ENCODE assay signal across 10 cellular contexts in the genomic region with DNA sequence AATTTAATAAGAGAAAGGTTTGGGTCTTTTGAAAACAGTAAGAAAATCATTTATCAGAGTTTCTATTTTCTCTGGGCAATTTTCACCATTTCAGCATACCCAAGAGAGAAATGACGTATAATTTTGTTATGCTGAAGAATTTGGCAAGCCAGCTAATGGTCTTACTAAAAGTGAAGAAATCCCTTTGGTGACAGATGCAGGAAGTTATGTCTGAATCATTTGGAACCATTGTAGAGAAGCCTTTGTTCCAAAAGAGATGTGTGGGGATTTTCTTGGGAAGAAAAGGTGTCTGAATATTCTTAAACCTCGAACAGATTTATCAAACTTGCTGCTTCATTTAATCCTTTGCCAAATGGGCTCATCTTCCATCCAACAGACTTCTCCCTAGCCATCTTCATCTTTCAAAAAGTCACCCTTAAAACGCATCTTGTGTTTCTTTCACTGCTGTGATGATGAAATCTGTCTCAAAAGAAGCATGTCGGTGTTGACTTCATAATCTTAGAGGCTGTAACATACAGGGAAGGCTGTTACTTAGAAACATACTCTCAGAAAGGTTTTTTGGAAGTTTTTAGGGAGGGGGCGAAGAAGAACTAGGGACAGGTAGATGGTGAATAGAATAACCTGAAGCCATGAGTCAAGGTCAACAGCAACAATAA. TPM values are rescaled to one million over a fixed set of nuclear protein-coding genes. Genes with fewer than 3 reads are reported as not detected.
DNase-seq lines count a peak whose midpoint lies in the region; ATAC-seq and TF ChIP-seq lines count a peak whose summit lies in the region.
"Had no signal": no experiment of that assay in that cellular context is flagged by ENCODE, and none has a peak within 500 bp of the region (broad histone marks: within the 10 kb centered on the region; RNA-seq: fewer than 3 reads in every experiment).

No MANE protein-coding gene starts in this region.

- H3K4me3 ChIP-seq in psoas muscle = no peak overlapping the region
- no peak overlapping the region for H3K4me3 ChIP-seq in HAP-1
- H3K4me3 ChIP-seq: right lobe of liver had no signal

- POLR2A ChIA-PET in RWPE1 (lab: Yijun Ruan, JAX; ENCODE audit: low non-redundant PET) = no interaction called here

- no peaks in the 10 kb centered on the region for H3K27me3 ChIP-seq in psoas muscle (ENCODE audit: insufficient read depth in 3 of 3, low read length in 2 of 3)
- H3K27me3 ChIP-seq in HAP-1 (ENCODE audit: low read depth) = no peaks in the 10 kb centered on the region
- H3K27me3 ChIP-seq: right lobe of liver had no signal

- intact Hi-C loops in psoas muscle (cut with DNase I) = loop anchor here in 1 of 2 donors (5.0 kb wide), 1 partner anchor 38 kb away; no protein-coding TSS in a partner anchor

- ATAC-seq in psoas muscle = peak; percentile 27 to 69 (median 66)
- ATAC-seq in GM21576 (IDR thresholded peaks at IDR 0.05; ENCODE audit: unreplicated experiment) = no peak
- no peak for ATAC-seq in GM18873 (IDR thresholded peaks at IDR 0.05; ENCODE audit: low FRiP score, unreplicated experiment)

- WGBS in psoas muscle, 3 donors = 41 to 47% (median 44%) methylated on average over 5 of the region's 5 CpGs

- CTCF ChIA-PET in RWPE1 (lab: Yijun Ruan, JAX) = no interaction called here

- in situ Hi-C loops in HAP-1 (cut with MboI; ENCODE audit: low sequenced_read_pairs) = no loop called here

- H3K9me3 ChIP-seq in psoas muscle (no peaks in the 10 kb centered on the region), HAP-1 (no peaks in the 10 kb centered on the region)
- H3K9me3 ChIP-seq: right lobe of liver had no signal

- peak; percentile 62 for DNase-seq in CD1c-positive myeloid dendritic cell (ENCODE audit: extremely low spot score)
- peak; percentile 36 for DNase-seq in RWPE1 (ENCODE audit: low spot score)
- peak; percentile 99 for DNase-seq in fibroblast of peridontal ligament (ENCODE audit: extremely low read depth)
- DNase-seq in psoas muscle = no peak
- no peak for DNase-seq in HAP-1 (ENCODE audit: low spot score in 2 of 2)
- no peak for DNase-seq in GM19238 (ENCODE audit: insufficient read length, low spot score)
- DNase-seq: OCI-M1, right lobe of liver had no signal

- TF ChIP-seq CTCF in RWPE1 (conservative IDR thresholded peaks at IDR 0.05; ENCODE audit: low read depth) (no peak), psoas muscle (IDR thresholded peaks at IDR 0.05) (no peak)

- no peaks in the 10 kb centered on the region for H3K36me3 ChIP-seq in psoas muscle (ENCODE audit: insufficient read depth in 1 of 2, low read depth in 1 of 2)
- no peaks in the 10 kb centered on the region for H3K36me3 ChIP-seq in HAP-1 (replicated peaks)
- H3K36me3 ChIP-seq: right lobe of liver had no signal

- peaks cover 48% of the 10 kb centered on the region for H3K4me1 ChIP-seq in psoas muscle
- H3K4me1 ChIP-seq in HAP-1 = peaks cover 3% of the 10 kb centered on the region; the same call in 1 of the 2 replicates
- H3K4me1 ChIP-seq: right lobe of liver had no signal

- H3K27ac ChIP-seq in RWPE1 (no peak overlapping the region), psoas muscle (peak overlapping the region; percentile 77)
- H3K27ac ChIP-seq: right lobe of liver had no signal

RNA-seq across cellular contexts. Expression of a gene that starts 39.5 kb away (rescaled TPM):
- 100 to 1,000 TPM in 2 of 4 donors, 10 to 100 TPM in 2; 33.8 to 154 (median 76.3) TPM for total RNA-seq in psoas muscle
- 100 to 1,000 TPM in 2 of 3 donors, 10 to 100 TPM in 1; 15.3 to 414 (median 230) TPM for polyA plus RNA-seq in psoas muscle

RNA-seq across cellular contexts. Expression of a gene that starts 43.1 kb away (rescaled TPM):
- total RNA-seq in psoas muscle = 100 to 1,000 TPM; 128 to 230 (median 158) TPM
- 10 to 100 TPM in 2 of 3 donors, 1 to 10 TPM in 1; 1.8 to 40.7 (median 32.1) TPM for polyA plus RNA-seq in psoas muscle

Comparison
In these comparisons a context has a peak if more than half of its experiments do, and no peak if none do; other contexts are left out.
1. DNase-seq: peak in CD1c-positive myeloid dendritic cell (single experiment), RWPE1 (single experiment) and fibroblast of peridontal ligament (single experiment); none in psoas muscle (0 of 2), HAP-1 (0 of 2) and GM19238 (single experiment).
2. ATAC-seq: peak in psoas muscle (4 of 4); none in GM21576 (single experiment) and GM18873 (single experiment).